Comparison of ENCODE assay signal across 28 cellular contexts in the genomic region with DNA sequence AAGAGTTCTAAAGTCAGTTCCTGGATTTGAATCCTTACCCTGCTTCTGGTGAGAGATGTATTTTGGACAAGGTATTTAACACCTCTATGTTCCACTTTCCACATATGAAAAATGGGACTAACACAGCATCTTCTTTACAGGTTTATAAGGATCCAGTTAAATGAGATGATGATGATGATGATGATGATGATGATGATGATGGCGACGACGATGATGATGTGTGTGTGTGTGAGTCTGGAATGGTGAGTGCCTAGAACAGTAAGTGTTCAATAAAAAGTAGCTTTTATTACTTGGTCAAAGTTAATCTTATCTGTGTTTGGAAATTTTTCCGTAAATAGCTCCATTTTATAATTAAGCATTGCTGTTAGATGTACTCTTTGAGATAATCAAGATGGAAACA.
"Had no signal": no experiment of that assay in that cellular context is flagged by ENCODE, and none has a peak within 500 bp of the region (broad histone marks: within the 10 kb centered on the region; RNA-seq: fewer than 3 reads in every experiment).

No MANE protein-coding gene starts in this region.

- H3K36me3 ChIP-seq: colonic mucosa, esophagus muscularis mucosa, esophagus squamous epithelium, gastrocnemius medialis, gastroesophageal sphincter, heart left ventricle, heart right ventricle had no signal

- FAIRE-seq: colon, endometrium, endothelial cell of umbilical vein, frontal cortex had no signal

- H3K9me3 ChIP-seq: colonic mucosa, esophagus muscularis mucosa, esophagus squamous epithelium, gastrocnemius medialis, gastroesophageal sphincter, heart left ventricle, heart right ventricle had no signal

- ATAC-seq: effector memory CD8-positive, alpha-beta T cell; esophagus mucosa; foreskin keratinocyte; gastrocnemius medialis; gastroesophageal sphincter; heart left ventricle; heart right ventricle had no signal

- H3K4me3 ChIP-seq: colonic mucosa, coronary artery, dorsolateral prefrontal cortex, esophagus muscularis mucosa, esophagus squamous epithelium, gastrocnemius medialis, gastroesophageal sphincter, heart left ventricle, heart right ventricle had no signal

- H3K27ac ChIP-seq: colonic mucosa, coronary artery, dorsolateral prefrontal cortex, epithelial cell of prostate, esophagus muscularis mucosa, esophagus squamous epithelium, foreskin keratinocyte, gastrocnemius medialis, gastroesophageal sphincter, heart left ventricle, heart right ventricle had no signal

- H3K27me3 ChIP-seq: colonic mucosa, esophagus muscularis mucosa, esophagus squamous epithelium, gastrocnemius medialis, gastroesophageal sphincter, heart left ventricle, heart right ventricle had no signal

- H3K4me1 ChIP-seq: colonic mucosa, esophagus muscularis mucosa, esophagus squamous epithelium, foreskin keratinocyte, gastrocnemius medialis, gastroesophageal sphincter, heart left ventricle, heart right ventricle had no signal

- DNase-seq: colonic mucosa; cortex of kidney; dermis blood vessel endothelial cell; dorsolateral prefrontal cortex; effector CD4-positive, alpha-beta T cell; effector CD8-positive, alpha-beta T cell; effector memory CD4-positive, alpha-beta T cell; effector memory CD8-positive, alpha-beta T cell; endodermal cell; erythroblast; esophagus squamous epithelium; foreskin fibroblast; foreskin keratinocyte; foreskin melanocyte; gastrocnemius medialis; glutamatergic neuron; head of caudate nucleus; heart left ventricle; heart right ventricle had no signal
